ENCODE assay signal across 11 cellular contexts in the genomic region with DNA sequence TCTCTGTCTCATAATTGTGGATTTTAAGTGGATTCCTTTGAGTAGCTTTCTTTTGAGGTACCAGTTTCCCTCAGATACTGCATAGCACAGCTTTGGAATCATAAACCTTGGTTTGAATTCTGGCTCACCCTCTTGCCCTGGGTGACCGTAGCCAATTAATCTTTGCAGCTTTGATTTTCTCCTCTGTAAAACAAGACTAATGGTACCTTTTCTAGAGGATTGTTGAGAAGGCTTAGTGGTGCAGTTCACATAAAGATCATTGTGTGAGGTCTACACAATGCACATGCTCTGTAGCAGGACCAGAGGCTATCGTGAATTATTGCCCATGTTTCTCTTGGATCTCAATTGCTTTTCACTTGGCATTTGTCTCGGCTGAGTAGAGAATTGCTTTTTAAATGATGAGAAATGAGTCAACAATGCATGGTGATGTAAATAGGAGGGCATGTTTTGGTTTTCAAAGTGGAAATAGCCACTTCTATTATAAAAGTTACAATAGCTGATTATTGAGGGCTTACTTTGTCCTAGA. TPM values are rescaled to one million over a fixed set of nuclear protein-coding genes. Genes with fewer than 3 reads are reported as not detected.
DNase-seq lines count a peak whose midpoint lies in the region; ATAC-seq and TF ChIP-seq lines count a peak whose summit lies in the region.
"Had no signal": no experiment of that assay in that cellular context is flagged by ENCODE, and none has a peak within 500 bp of the region (broad histone marks: within the 10 kb centered on the region; RNA-seq: fewer than 3 reads in every experiment).

No MANE protein-coding gene starts in this region.

- intact Hi-C loops in left ventricle myocardium superior (cut with micrococcal nuclease) = no loop called here
- intact Hi-C loops in cardiac septum (cut with DNase I) = no loop called here
- intact Hi-C loops in tibial artery (cut with DNase I; ENCODE audit: low total_unique reads) = no loop called here

- ATAC-seq in left ventricle myocardium superior = peak; percentile 17
- ATAC-seq in T-helper 17 cell = no peak
- no peak for ATAC-seq in GM18511 (IDR thresholded peaks at IDR 0.05; ENCODE audit: unreplicated experiment)
- ATAC-seq in HG03460 (IDR thresholded peaks at IDR 0.05; ENCODE audit: unreplicated experiment) = no peak
- no peak for ATAC-seq in GM19397 (IDR thresholded peaks at IDR 0.05; ENCODE audit: unreplicated experiment)
- ATAC-seq: esophagus mucosa, HepG2 had no signal

- H3K4me1 Mint-ChIP-seq in T-helper 17 cell = peaks cover 49% of the 10 kb centered on the region

- H3K4me3 Mint-ChIP-seq in T-helper 17 cell = no peak overlapping the region

- H3K27ac Mint-ChIP-seq in T-helper 17 cell = peak overlapping the region; percentile 85

- TF ChIP-seq CTCF in fibroblast of villous mesenchyme (IDR thresholded peaks at IDR 0.05; ENCODE audit: insufficient read depth, low read depth, low read length) (no peak), tibial artery (IDR thresholded peaks at IDR 0.05) (no peak)

- no peaks in the 10 kb centered on the region for H3K36me3 ChIP-seq in tibial artery

- H3K27me3 ChIP-seq in tibial artery = no peaks in the 10 kb centered on the region

- H3K27me3 Mint-ChIP-seq in T-helper 17 cell = no peaks in the 10 kb centered on the region

- DNase-seq in left ventricle myocardium superior (no peak), cardiac septum (ENCODE audit: low spot score) (no peak), T-helper 17 cell (no peak), fibroblast of villous mesenchyme (ENCODE audit: low read depth) (peak; percentile 57), tibial artery (no peak)
- DNase-seq: COR-L47 had no signal

- peaks cover 0 to 97% (median 39%) of the 10 kb centered on the region in 4 donors for H3K4me1 ChIP-seq in tibial artery

- H3K4me3 ChIP-seq in fibroblast of villous mesenchyme (ENCODE audit: low read depth, low read length) (no peak overlapping the region), tibial artery (no peak overlapping the region)

- H3K27ac ChIP-seq in tibial artery = peak overlapping the region; percentile 73 to 78

- peaks cover 4% of the 10 kb centered on the region for H3K36me3 Mint-ChIP-seq in T-helper 17 cell (ENCODE audit: low read depth)

- H3K9me3 ChIP-seq in T-helper 17 cell (ENCODE audit: control insufficient read depth, low read length, poor library complexity, severe bottlenecking) (no peaks in the 10 kb centered on the region), tibial artery (no peaks in the 10 kb centered on the region)

RNA-seq across cellular contexts. Expression of a gene that starts 47.9 kb away (rescaled TPM):
- total RNA-seq in left ventricle myocardium superior = 16.8 TPM
- 21.2 TPM for total RNA-seq in cardiac septum
- total RNA-seq in T-helper 17 cell = 10 to 100 TPM; 83.8 to 92.7 TPM
- total RNA-seq in fibroblast of villous mesenchyme = 4.7 and 5.2 TPM in 2 replicates
